1 cellular context compared by ENCODE assay signal in the genomic region with DNA sequence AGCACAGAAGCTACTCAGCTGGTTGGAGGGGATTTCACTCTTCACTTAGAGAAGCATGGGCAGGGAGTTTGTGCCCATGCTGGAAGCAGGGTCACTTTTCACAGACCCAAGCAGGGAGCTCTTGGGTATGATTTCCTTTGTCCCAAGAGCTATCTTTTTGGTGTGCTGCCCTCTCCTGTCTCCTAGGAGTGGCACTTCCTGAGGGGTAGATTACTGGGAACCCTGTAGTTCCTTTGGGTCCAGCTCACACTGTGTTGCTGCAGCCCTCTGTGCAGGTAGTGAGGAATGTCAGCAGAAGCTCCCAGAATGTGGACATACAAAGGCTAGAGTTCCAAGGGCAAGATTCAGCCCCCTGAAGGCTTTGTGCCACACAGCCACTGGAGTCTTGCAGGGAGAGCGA.
TF ChIP-seq lines count a peak whose summit lies in the region.

No MANE protein-coding gene starts in this region.

TF ChIP-seq in GM23338, 12 proteins besides CTCF, POLR2A, EP300 and RAD21 (continued from another document):
- TF ChIP-seq POLR2AphosphoS5 (IDR thresholded peaks at IDR 0.05; ENCODE audit: low read depth), result no peak
- TF ChIP-seq ZNF331 (CRISPR knock-in tag; IDR thresholded peaks at IDR 0.05; ENCODE audit: low read depth), result no peak
- TF ChIP-seq, protein P1, sequence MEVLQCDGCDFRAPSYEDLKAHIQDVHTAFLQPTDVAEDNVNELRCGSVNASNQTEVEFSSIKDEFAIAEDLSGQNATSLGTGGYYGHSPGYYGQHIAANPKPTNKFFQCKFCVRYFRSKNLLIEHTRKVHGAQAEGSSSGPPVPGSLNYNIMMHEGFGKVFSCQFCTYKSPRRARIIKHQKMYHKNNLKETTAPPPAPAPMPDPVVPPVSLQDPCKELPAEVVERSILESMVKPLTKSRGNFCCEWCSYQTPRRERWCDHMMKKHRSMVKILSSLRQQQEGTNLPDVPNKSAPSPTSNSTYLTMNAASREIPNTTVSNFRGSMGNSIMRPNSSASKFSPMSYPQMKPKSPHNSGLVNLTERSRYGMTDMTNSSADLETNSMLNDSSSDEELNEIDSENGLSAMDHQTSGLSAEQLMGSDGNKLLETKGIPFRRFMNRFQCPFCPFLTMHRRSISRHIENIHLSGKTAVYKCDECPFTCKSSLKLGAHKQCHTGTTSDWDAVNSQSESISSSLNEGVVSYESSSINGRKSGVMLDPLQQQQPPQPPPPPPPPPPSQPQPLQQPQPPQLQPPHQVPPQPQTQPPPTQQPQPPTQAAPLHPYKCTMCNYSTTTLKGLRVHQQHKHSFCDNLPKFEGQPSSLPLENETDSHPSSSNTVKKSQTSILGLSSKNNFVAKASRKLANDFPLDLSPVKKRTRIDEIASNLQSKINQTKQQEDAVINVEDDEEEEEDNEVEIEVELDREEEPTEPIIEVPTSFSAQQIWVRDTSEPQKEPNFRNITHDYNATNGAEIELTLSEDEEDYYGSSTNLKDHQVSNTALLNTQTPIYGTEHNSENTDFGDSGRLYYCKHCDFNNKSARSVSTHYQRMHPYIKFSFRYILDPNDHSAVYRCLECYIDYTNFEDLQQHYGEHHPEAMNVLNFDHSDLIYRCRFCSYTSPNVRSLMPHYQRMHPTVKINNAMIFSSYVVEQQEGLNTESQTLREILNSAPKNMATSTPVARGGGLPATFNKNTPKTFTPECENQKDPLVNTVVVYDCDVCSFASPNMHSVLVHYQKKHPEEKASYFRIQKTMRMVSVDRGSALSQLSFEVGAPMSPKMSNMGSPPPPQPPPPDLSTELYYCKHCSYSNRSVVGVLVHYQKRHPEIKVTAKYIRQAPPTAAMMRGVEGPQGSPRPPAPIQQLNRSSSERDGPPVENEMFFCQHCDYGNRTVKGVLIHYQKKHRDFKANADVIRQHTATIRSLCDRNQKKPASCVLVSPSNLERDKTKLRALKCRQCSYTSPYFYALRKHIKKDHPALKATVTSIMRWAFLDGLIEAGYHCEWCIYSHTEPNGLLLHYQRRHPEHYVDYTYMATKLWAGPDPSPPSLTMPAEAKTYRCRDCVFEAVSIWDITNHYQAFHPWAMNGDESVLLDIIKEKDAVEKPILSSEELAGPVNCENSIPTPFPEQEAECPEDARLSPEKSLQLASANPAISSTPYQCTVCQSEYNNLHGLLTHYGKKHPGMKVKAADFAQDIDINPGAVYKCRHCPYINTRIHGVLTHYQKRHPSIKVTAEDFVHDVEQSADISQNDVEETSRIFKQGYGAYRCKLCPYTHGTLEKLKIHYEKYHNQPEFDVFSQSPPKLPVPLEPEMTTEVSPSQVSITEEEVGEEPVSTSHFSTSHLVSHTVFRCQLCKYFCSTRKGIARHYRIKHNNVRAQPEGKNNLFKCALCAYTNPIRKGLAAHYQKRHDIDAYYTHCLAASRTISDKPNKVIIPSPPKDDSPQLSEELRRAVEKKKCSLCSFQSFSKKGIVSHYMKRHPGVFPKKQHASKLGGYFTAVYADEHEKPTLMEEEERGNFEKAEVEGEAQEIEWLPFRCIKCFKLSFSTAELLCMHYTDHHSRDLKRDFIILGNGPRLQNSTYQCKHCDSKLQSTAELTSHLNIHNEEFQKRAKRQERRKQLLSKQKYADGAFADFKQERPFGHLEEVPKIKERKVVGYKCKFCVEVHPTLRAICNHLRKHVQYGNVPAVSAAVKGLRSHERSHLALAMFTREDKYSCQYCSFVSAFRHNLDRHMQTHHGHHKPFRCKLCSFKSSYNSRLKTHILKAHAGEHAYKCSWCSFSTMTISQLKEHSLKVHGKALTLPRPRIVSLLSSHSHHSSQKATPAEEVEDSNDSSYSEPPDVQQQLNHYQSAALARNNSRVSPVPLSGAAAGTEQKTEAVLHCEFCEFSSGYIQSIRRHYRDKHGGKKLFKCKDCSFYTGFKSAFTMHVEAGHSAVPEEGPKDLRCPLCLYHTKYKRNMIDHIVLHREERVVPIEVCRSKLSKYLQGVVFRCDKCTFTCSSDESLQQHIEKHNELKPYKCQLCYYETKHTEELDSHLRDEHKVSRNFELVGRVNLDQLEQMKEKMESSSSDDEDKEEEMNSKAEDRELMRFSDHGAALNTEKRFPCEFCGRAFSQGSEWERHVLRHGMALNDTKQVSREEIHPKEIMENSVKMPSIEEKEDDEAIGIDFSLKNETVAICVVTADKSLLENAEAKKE (CRISPR knock-in tag; IDR thresholded peaks at IDR 0.05), result no peak
TF ChIP-seq in GM23338: peak in this region for 0.
